2 cellular contexts compared by ENCODE assay signal in genomic region chrX:108396188-108396885, GRCh38.
TF ChIP-seq lines count a peak whose summit lies in the region.

No MANE protein-coding gene starts in this region.

TF ChIP-seq in A549, 52 proteins besides CTCF, POLR2A, EP300 and RAD21 (continued from another document):
- TF ChIP-seq PBX3 (IDR thresholded peaks at IDR 0.05) (no peak), FOSB (CRISPR knock-in tag; IDR thresholded peaks at IDR 0.05) (no peak), MAFK (IDR thresholded peaks at IDR 0.05; ENCODE audit: partially characterized antibody) (peak; percentile 57), FOSL2 (IDR thresholded peaks at IDR 0.05) (0 out of 2 replicates have a peak, but pooled peaks have one; percentile 32), FOSL2 (CRISPR knock-in tag; IDR thresholded peaks at IDR 0.05) (peak; percentile 81), KDM1A (IDR thresholded peaks at IDR 0.05; ENCODE audit: low read depth) (no peak), ZSCAN20 (CRISPR knock-in tag; IDR thresholded peaks at IDR 0.05) (no peak), SREBF2 (IDR thresholded peaks at IDR 0.05) (no peak)
TF ChIP-seq in A549: peak in this region for 4.

TF ChIP-seq in HEK293, 187 proteins besides CTCF, POLR2A, EP300 and RAD21 (continued from another document):
- TF ChIP-seq ZNF704 (tag by site-specific recombination; IDR thresholded peaks at IDR 0.05) = no peak
- TF ChIP-seq ZNF248 (tag by site-specific recombination; IDR thresholded peaks at IDR 0.05) = no peak
- no peak for TF ChIP-seq SALL2 (tag by site-specific recombination; IDR thresholded peaks at IDR 0.05; ENCODE audit: borderline replicate concordance)
- TF ChIP-seq ZNF366 (tag by site-specific recombination; conservative IDR thresholded peaks at IDR 0.05) = 0 out of 2 replicates have a peak, but pooled peaks have one; percentile 23
- TF ChIP-seq ZNF138 (tag by site-specific recombination; IDR thresholded peaks at IDR 0.05; ENCODE audit: borderline replicate concordance) = no peak
- TF ChIP-seq ZNF16 (tag by site-specific recombination; IDR thresholded peaks at IDR 0.05; ENCODE audit: low read depth) = no peak
- TF ChIP-seq ZNF398 (tag by site-specific recombination; IDR thresholded peaks at IDR 0.05) = 0 out of 2 replicates have a peak, but pooled peaks have one; percentile 20
- TF ChIP-seq PRDM10 (tag by site-specific recombination; IDR thresholded peaks at IDR 0.05) = no peak
- TF ChIP-seq ZNF548 (tag by site-specific recombination; IDR thresholded peaks at IDR 0.05) = no peak
- TF ChIP-seq PBX3 (CRISPR knock-in tag; IDR thresholded peaks at IDR 0.05) = no peak
- TF ChIP-seq, protein P1, sequence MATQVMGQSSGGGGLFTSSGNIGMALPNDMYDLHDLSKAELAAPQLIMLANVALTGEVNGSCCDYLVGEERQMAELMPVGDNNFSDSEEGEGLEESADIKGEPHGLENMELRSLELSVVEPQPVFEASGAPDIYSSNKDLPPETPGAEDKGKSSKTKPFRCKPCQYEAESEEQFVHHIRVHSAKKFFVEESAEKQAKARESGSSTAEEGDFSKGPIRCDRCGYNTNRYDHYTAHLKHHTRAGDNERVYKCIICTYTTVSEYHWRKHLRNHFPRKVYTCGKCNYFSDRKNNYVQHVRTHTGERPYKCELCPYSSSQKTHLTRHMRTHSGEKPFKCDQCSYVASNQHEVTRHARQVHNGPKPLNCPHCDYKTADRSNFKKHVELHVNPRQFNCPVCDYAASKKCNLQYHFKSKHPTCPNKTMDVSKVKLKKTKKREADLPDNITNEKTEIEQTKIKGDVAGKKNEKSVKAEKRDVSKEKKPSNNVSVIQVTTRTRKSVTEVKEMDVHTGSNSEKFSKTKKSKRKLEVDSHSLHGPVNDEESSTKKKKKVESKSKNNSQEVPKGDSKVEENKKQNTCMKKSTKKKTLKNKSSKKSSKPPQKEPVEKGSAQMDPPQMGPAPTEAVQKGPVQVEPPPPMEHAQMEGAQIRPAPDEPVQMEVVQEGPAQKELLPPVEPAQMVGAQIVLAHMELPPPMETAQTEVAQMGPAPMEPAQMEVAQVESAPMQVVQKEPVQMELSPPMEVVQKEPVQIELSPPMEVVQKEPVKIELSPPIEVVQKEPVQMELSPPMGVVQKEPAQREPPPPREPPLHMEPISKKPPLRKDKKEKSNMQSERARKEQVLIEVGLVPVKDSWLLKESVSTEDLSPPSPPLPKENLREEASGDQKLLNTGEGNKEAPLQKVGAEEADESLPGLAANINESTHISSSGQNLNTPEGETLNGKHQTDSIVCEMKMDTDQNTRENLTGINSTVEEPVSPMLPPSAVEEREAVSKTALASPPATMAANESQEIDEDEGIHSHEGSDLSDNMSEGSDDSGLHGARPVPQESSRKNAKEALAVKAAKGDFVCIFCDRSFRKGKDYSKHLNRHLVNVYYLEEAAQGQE (tag by site-specific recombination; IDR thresholded peaks at IDR 0.05) = no peak
- no peak for TF ChIP-seq ZBTB7A (tag by site-specific recombination; IDR thresholded peaks at IDR 0.05; ENCODE audit: low read depth)
- TF ChIP-seq ZBTB21 (tag by site-specific recombination; IDR thresholded peaks at IDR 0.05) = peak; percentile 60
- TF ChIP-seq ZNF629 (tag by site-specific recombination; IDR thresholded peaks at IDR 0.05) = peak; percentile 83
- TF ChIP-seq ZNF416 (tag by site-specific recombination; IDR thresholded peaks at IDR 0.05) = no peak
- TF ChIP-seq SCRT2 (tag by site-specific recombination; IDR thresholded peaks at IDR 0.05) = no peak
- no peak for TF ChIP-seq ZNF133 (tag by site-specific recombination; IDR thresholded peaks at IDR 0.05)
- TF ChIP-seq ZNF660 (tag by site-specific recombination; IDR thresholded peaks at IDR 0.05) = 0 out of 2 replicates have a peak, but pooled peaks have one; percentile 45
- TF ChIP-seq ZBTB48 (tag by site-specific recombination; IDR thresholded peaks at IDR 0.05) = no peak
- TF ChIP-seq ZNF394 (tag by site-specific recombination; IDR thresholded peaks at IDR 0.05; ENCODE audit: borderline replicate concordance) = no peak
- TF ChIP-seq KLF1 (tag by site-specific recombination; IDR thresholded peaks at IDR 0.05) = no peak
- no peak for TF ChIP-seq ZNF341 (tag by site-specific recombination; IDR thresholded peaks at IDR 0.05; ENCODE audit: low read depth)
- TF ChIP-seq ZNF518A (tag by site-specific recombination; conservative IDR thresholded peaks at IDR 0.05; ENCODE audit: low read depth) = no peak
- TF ChIP-seq ELK4 (IDR thresholded peaks at IDR 0.05; ENCODE audit: borderline replicate concordance, low read depth, low read length) = no peak
- TF ChIP-seq, protein P2, sequence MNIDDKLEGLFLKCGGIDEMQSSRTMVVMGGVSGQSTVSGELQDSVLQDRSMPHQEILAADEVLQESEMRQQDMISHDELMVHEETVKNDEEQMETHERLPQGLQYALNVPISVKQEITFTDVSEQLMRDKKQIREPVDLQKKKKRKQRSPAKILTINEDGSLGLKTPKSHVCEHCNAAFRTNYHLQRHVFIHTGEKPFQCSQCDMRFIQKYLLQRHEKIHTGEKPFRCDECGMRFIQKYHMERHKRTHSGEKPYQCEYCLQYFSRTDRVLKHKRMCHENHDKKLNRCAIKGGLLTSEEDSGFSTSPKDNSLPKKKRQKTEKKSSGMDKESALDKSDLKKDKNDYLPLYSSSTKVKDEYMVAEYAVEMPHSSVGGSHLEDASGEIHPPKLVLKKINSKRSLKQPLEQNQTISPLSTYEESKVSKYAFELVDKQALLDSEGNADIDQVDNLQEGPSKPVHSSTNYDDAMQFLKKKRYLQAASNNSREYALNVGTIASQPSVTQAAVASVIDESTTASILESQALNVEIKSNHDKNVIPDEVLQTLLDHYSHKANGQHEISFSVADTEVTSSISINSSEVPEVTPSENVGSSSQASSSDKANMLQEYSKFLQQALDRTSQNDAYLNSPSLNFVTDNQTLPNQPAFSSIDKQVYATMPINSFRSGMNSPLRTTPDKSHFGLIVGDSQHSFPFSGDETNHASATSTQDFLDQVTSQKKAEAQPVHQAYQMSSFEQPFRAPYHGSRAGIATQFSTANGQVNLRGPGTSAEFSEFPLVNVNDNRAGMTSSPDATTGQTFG (tag by site-specific recombination; IDR thresholded peaks at IDR 0.05; ENCODE audit: borderline replicate concordance) = no peak
TF ChIP-seq in HEK293: peak in this region for 8.
